Comparison of ENCODE assay signal across 11 cellular contexts in the genomic region with DNA sequence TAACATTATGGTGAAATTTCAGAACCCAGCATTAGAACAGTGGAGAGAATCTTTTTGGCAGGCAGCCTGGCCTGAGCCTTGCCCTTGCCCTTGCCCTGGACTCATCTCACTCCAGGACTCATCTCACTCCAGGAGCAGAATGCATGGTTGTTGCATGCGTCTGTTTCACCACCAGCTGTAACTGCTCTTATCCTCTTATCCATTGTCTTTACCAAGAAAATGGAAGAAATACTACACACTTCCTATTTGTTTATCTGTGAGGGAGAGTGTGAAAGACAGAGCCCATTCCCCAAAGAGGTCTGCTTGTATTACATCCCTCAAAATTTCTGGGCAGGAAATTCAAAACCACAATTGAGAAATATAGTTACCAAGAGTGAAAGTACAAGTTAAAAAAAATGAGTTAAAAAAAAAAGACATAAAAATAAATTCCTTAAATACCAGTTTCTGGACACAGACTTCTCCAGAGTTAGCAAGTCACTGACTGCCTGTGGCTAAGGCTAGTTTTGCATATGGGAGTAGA.
DNase-seq lines count a peak whose midpoint lies in the region; ATAC-seq and TF ChIP-seq lines count a peak whose summit lies in the region.
"Had no signal": no experiment of that assay in that cellular context is flagged by ENCODE, and none has a peak within 500 bp of the region (broad histone marks: within the 10 kb centered on the region; RNA-seq: fewer than 3 reads in every experiment).

No MANE protein-coding gene starts in this region.

- H3K4me3 Mint-ChIP-seq in osteocyte (ENCODE audit: unreplicated experiment): no peak overlapping the region

- DNase-seq in EL (peak; percentile 48), NOMO-1 (lab: John Stamatoyannopoulos, UW; ENCODE audit: unreplicated experiment in 2 of 2) (peak; percentile 45 to 65), fibroblast of peridontal ligament (ENCODE audit: extremely low read depth) (peak; percentile 53), osteocyte (ENCODE audit: extremely low spot score, unreplicated experiment) (no peak), HUDEP-2 (lab: John Stamatoyannopoulos, UW; ENCODE audit: unreplicated experiment in 76 of 76) (no peak), T-helper 9 cell (no peak)
- DNase-seq: activated CD4-positive, CD25-positive, alpha-beta regulatory T cell treated with anti-CD3 and anti-CD28 coated beads, Interleukin-2, amount 50 U/mL, for 72 hours; cerebellar nuclear complex; NCI-H446 had no signal

- ATAC-seq in GM18873 (IDR thresholded peaks at IDR 0.05; ENCODE audit: low FRiP score, unreplicated experiment) (no peak), GM21528 (IDR thresholded peaks at IDR 0.05; ENCODE audit: low FRiP score, unreplicated experiment) (no peak)

- H3K27me3 Mint-ChIP-seq in osteocyte (ENCODE audit: unreplicated experiment): no peaks in the 10 kb centered on the region

- peak overlapping the region; percentile 64 for H3K27ac Mint-ChIP-seq in osteocyte (ENCODE audit: unreplicated experiment)

- no peak for TF ChIP-seq CTCF in osteocyte (IDR thresholded peaks at IDR 0.05)

- H3K36me3 Mint-ChIP-seq in osteocyte (ENCODE audit: unreplicated experiment): no peaks in the 10 kb centered on the region

- H3K4me1 Mint-ChIP-seq in osteocyte (ENCODE audit: unreplicated experiment): peaks cover 25% of the 10 kb centered on the region

- H3K9me3 Mint-ChIP-seq in osteocyte (ENCODE audit: unreplicated experiment): no peaks in the 10 kb centered on the region

Comparison
In these comparisons a context has a peak if more than half of its experiments do, and no peak if none do; other contexts are left out.
1. DNase-seq: peak in EL (single experiment), NOMO-1 (2 of 2) and fibroblast of peridontal ligament (single experiment); none in osteocyte (single experiment), HUDEP-2 (0 of 76) and T-helper 9 cell (single experiment).